ENCODE assay signal across 8 cellular contexts in the genomic region with DNA sequence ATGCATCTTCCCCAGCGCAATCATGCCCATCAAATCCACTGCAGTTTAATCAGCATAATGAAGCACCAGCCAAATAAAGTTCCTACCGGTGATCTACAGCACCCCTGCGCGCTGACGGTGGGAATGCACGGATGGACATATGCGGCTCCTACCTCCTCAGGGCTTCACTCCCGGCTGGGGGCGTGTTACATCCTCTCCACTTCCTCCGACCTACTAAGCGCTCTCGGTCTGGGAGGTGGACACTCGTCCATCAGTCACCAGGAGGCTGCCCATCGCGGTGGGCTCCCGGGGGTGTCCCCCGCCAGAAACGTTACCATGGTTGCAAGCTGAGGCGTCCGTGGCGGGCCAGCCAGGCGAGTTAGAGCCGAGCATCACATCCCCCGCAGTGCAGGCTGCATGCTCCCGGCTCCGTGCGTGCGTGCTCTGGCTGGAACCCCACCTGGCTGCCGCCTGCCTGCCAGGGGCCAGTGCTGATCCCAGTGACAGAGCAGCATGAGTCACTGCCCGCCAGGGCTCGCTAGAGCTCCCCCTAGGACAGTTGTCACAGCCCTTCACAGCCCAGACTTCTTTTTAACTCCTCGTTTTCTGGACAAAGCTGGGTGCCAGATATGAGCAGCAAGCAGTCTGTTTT.
DNase-seq lines count a peak whose midpoint lies in the region.

No MANE protein-coding gene starts in this region.

- DNase-seq in Ammon's horn (ENCODE audit: low spot score) (peak; percentile 78), HuH-7 (ENCODE audit: low spot score) (peak; percentile 57), hippocampal formation (lab: John Stamatoyannopoulos, UW) (peak; percentile 49 to 78), retina (peak; percentile 88), DMS79 treated with DMSO at 0.1 percent for 48 hours (lab: John Stamatoyannopoulos, UW) (no peak)
- DNase-seq in activated CD8-positive, alpha-beta memory T cell treated with anti-CD3 and anti-CD28 coated beads, Interleukin-2, amount 50 U/mL, for 48 hours, result no peak
- no peak for DNase-seq in activated CD4-positive, alpha-beta T cell treated with anti-CD3 and anti-CD28 coated beads, Interleukin-2, amount 50 U/mL, for 48 hours

- peak overlapping the region; percentile 53 for H3K27ac ChIP-seq in angular gyrus (ENCODE audit: low read depth, low read length)

Comparison
In these comparisons a context has a peak if more than half of its experiments do, and no peak if none do; other contexts are left out.
1. DNase-seq: peak in Ammon's horn (single experiment), HuH-7 (single experiment), hippocampal formation (2 of 2) and retina (single experiment); none in activated CD8-positive, alpha-beta memory T cell treated with anti-CD3 and anti-CD28 coated beads, Interleukin-2, amount 50 U/mL, for 48 hours (single experiment), DMS79 treated with DMSO at 0.1 percent for 48 hours (single experiment) and activated CD4-positive, alpha-beta T cell treated with anti-CD3 and anti-CD28 coated beads, Interleukin-2, amount 50 U/mL, for 48 hours (0 of 2).